In genomic region chr2:35614640-35615039, GRCh38 we compare ENCODE assay signal across 1 cellular context.
TF ChIP-seq lines count a peak whose summit lies in the region.

No MANE protein-coding gene starts in this region.

TF ChIP-seq in A549, 52 proteins besides CTCF, POLR2A, EP300 and RAD21 (continued from another document):
- TF ChIP-seq, protein P1, sequence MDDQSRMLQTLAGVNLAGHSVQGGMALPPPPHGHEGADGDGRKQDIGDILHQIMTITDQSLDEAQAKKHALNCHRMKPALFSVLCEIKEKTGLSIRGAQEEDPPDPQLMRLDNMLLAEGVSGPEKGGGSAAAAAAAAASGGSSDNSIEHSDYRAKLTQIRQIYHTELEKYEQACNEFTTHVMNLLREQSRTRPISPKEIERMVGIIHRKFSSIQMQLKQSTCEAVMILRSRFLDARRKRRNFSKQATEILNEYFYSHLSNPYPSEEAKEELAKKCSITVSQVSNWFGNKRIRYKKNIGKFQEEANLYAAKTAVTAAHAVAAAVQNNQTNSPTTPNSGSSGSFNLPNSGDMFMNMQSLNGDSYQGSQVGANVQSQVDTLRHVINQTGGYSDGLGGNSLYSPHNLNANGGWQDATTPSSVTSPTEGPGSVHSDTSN (IDR thresholded peaks at IDR 0.05), result no peak
- TF ChIP-seq SREBF2 (IDR thresholded peaks at IDR 0.05), result no peak
- no peak for TF ChIP-seq GATA3 (IDR thresholded peaks at IDR 0.05; ENCODE audit: borderline replicate concordance)
- no peak for TF ChIP-seq FOXS1 (CRISPR knock-in tag; IDR thresholded peaks at IDR 0.05)
- TF ChIP-seq FOSL2 (IDR thresholded peaks at IDR 0.05), result no peak
- TF ChIP-seq FOSL2 (CRISPR knock-in tag; IDR thresholded peaks at IDR 0.05), result no peak
- no peak for TF ChIP-seq NR3C1 (IDR thresholded peaks at IDR 0.05)
- no peak for TF ChIP-seq HDAC2 (IDR thresholded peaks at IDR 0.05)
- no peak for TF ChIP-seq HEYL (CRISPR knock-in tag; IDR thresholded peaks at IDR 0.05)
